10 cellular contexts compared by ENCODE assay signal in the genomic region with DNA sequence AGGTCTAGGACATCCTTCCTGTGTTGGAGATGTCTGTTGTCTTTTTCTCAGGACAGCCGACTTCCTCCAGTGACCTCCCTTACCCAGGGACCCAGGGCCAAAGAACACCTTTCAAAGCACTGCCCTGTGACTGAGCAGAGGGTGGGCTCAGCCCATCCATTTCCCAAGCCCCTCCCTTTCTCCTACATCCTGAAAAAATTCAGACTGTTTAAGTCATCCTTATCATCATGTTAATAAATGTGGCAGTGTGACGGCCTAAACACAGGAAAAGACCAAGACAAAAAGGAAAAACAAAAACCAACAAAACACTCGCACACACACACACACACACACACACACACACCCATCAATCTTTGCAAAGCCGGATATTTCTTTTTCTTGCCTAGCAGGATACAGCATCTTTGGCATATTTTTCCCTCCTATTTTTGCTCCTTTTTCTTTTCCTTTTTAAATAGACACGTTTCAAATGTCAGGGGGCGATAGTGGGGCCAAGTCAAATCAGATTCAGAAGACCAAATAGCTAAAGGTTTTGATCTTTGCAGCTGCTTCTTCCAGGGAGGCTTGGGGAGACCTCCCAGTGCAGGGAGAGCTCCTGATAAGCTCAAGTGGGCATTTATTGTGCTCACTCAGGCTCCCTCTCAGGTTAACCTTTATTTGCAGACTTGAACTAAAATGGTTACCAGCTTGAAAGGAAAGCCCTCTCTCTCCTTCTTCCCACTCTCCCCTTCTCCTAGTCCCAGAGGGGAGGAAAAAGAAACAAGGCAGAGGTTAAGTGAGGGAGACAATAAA.
"Had no signal": no experiment of that assay in that cellular context is flagged by ENCODE, and none has a peak within 500 bp of the region (broad histone marks: within the 10 kb centered on the region; RNA-seq: fewer than 3 reads in every experiment).

No MANE protein-coding gene starts in this region.

- H3K27ac Mint-ChIP-seq: activated CD8-positive, alpha-beta T cell treated with anti-CD3 and anti-CD28 coated beads for 36 hours; activated naive CD8-positive, alpha-beta T cell treated with anti-CD3 and anti-CD28 coated beads, Interleukin-2, amount 50 U/mL, for 24 hours; stimulated activated effector memory CD8-positive, alpha-beta T cell treated with anti-CD3 and anti-CD28 coated beads, Interleukin-12 subunit alpha, Interleukin-12 subunit beta, amount 100 ng/mL, for 72 hours had no signal

- H3K4me1 Mint-ChIP-seq: stimulated activated effector memory CD8-positive, alpha-beta T cell treated with anti-CD3 and anti-CD28 coated beads, Interleukin-12 subunit alpha, Interleukin-12 subunit beta, amount 100 ng/mL, for 72 hours had no signal

- H3K4me3 Mint-ChIP-seq: activated CD8-positive, alpha-beta T cell treated with anti-CD3 and anti-CD28 coated beads for 36 hours; activated naive CD8-positive, alpha-beta T cell treated with anti-CD3 and anti-CD28 coated beads, Interleukin-2, amount 50 U/mL, for 24 hours; stimulated activated effector memory CD8-positive, alpha-beta T cell treated with anti-CD3 and anti-CD28 coated beads, Interleukin-12 subunit alpha, Interleukin-12 subunit beta, amount 100 ng/mL, for 72 hours had no signal

- H3K9me3 Mint-ChIP-seq: activated CD8-positive, alpha-beta T cell treated with anti-CD3 and anti-CD28 coated beads for 36 hours; activated naive CD8-positive, alpha-beta T cell treated with anti-CD3 and anti-CD28 coated beads, Interleukin-2, amount 50 U/mL, for 24 hours; stimulated activated effector memory CD8-positive, alpha-beta T cell treated with anti-CD3 and anti-CD28 coated beads, Interleukin-12 subunit alpha, Interleukin-12 subunit beta, amount 100 ng/mL, for 72 hours had no signal

- H3K36me3 Mint-ChIP-seq: stimulated activated effector memory CD8-positive, alpha-beta T cell treated with anti-CD3 and anti-CD28 coated beads, Interleukin-12 subunit alpha, Interleukin-12 subunit beta, amount 100 ng/mL, for 72 hours had no signal

- DNase-seq: activated CD8-positive, alpha-beta memory T cell treated with anti-CD3 and anti-CD28 coated beads, Interleukin-2, amount 50 U/mL, for 48 hours; activated CD8-positive, alpha-beta T cell treated with anti-CD3 and anti-CD28 coated beads for 36 hours; activated naive CD8-positive, alpha-beta T cell treated with anti-CD3 and anti-CD28 coated beads, Interleukin-2, amount 50 U/mL, for 24 hours; left ventricle myocardium superior; mesendoderm; posterior cingulate gyrus; T1000; thyroid gland had no signal

- ATAC-seq: activated CD8-positive, alpha-beta T cell treated with anti-CD3 and anti-CD28 coated beads for 36 hours; activated naive CD8-positive, alpha-beta T cell treated with anti-CD3 and anti-CD28 coated beads, Interleukin-2, amount 50 U/mL, for 24 hours; gastroesophageal sphincter; left ventricle myocardium superior; stimulated activated effector memory CD8-positive, alpha-beta T cell treated with anti-CD3 and anti-CD28 coated beads, Interleukin-12 subunit alpha, Interleukin-12 subunit beta, amount 100 ng/mL, for 72 hours had no signal
